In the genomic region with DNA sequence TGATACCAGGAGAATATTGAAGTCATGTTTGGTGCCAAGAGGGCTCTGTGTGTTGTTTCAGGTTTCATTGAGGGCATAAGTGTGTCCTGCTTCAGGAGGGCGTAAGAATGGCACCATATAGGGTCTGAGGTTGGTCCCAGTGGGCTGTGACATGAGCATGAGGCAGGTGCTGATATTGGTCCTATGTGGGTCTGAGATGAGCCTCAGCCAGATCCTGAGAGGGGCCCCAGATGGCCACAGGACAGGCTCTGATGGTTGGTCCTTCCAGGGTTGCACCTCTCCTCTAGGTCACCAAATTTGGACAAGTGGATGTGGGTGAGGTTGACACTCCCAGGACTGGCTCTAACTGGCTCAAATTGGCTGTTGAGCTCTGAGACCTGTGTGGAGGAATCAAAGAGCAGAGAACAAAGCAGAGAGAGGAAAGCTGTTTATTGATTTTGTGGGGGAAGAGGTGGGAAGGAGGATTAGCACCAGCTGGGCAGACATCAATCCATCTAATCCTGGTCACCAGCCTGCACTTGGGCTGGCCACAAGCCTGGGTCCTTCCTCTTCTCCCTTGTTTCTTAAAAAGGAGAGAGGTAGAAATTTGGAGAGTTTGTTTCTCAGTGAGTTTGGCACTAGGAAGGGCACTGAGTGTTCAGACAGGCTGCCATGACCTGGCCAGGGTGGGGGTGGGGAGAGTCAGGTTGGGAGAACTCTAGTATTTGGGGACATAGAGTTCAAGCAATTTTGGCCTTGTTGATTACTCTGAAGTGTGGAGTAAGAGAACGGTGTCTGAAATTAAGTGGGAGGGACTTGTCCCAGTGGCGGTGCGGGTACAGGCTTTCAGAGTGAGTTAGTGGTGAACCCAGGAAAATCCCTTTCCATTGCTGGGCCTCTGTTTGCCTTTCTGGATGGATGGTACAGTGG, we compare ENCODE assay signal across 25 cellular contexts. TPM values are rescaled to one million over a fixed set of nuclear protein-coding genes. Genes with fewer than 3 reads are reported as not detected.
"Had no signal": no experiment of that assay in that cellular context is flagged by ENCODE, and none has a peak within 500 bp of the region (broad histone marks: within the 10 kb centered on the region; RNA-seq: fewer than 3 reads in every experiment).

No MANE protein-coding gene starts in this region.

- H3K79me2 ChIP-seq: hepatocyte had no signal

- H3K27me3 ChIP-seq: right atrium auricular region had no signal

- H3K27ac Mint-ChIP-seq: endodermal cell, type B pancreatic cell had no signal

- H3K9me3 ChIP-seq: right atrium auricular region, sigmoid colon had no signal

- H3K4me3 ChIP-seq: coronary artery, hepatocyte, right atrium auricular region, sigmoid colon, skin epidermis had no signal

- H3K36me3 Mint-ChIP-seq: type B pancreatic cell had no signal

- H3K4me2 ChIP-seq: hepatocyte had no signal

- DNase-seq: effector CD4-positive, alpha-beta T cell; foreskin melanocyte; head of caudate nucleus; left colon; naive thymus-derived CD8-positive, alpha-beta T cell; posterior cingulate gyrus; sigmoid colon; stimulated activated CD4-positive, alpha-beta T cell treated with anti-CD3 and anti-CD28 coated beads, Interleukin-2, amount 100 ng/mL, for 24 hours; stimulated activated CD4-positive, alpha-beta T cell treated with anti-CD3 and anti-CD28 coated beads, Interleukin-4, amount 100 ng/mL, for 4 hours; stimulated activated naive CD4-positive, alpha-beta T cell treated with Interleukin-2 at 50 U/mL for 16 hours had no signal

- H3K4me1 ChIP-seq: right atrium auricular region, sigmoid colon had no signal

- H3K27ac ChIP-seq: coronary artery, hepatocyte, right atrium auricular region, sigmoid colon, skin epidermis had no signal

- ATAC-seq: naive thymus-derived CD8-positive, alpha-beta T cell had no signal

- H3K36me3 ChIP-seq: right atrium auricular region, sigmoid colon had no signal

- H2AFZ ChIP-seq: hepatocyte had no signal

- FAIRE-seq: endothelial cell of umbilical vein, urothelium cell line had no signal

- H3K4me3 Mint-ChIP-seq: endodermal cell; naive thymus-derived CD8-positive, alpha-beta T cell; type B pancreatic cell had no signal

RNA-seq across cellular contexts. Expression of a gene that starts 38.7 kb away (rescaled TPM):
- total RNA-seq: dermis microvascular lymphatic vessel endothelial cell; endothelial cell of umbilical vein; lung microvascular endothelial cell; mononuclear cell; naive thymus-derived CD8-positive, alpha-beta T cell; osteocyte; pulmonary artery endothelial cell; right atrium auricular region; sigmoid colon had no signal
- polyA plus RNA-seq: endothelial cell of umbilical vein; naive thymus-derived CD8-positive, alpha-beta T cell; neural cell had no signal

RNA-seq across cellular contexts. Expression of a gene that starts 58.5 kb away (rescaled TPM):
- total RNA-seq: dermis microvascular lymphatic vessel endothelial cell; endodermal cell; endothelial cell of umbilical vein; hepatocyte; kidney epithelial cell; left colon; lung microvascular endothelial cell; mononuclear cell; naive thymus-derived CD8-positive, alpha-beta T cell; osteocyte; pulmonary artery endothelial cell; right atrium auricular region; sigmoid colon had no signal
- polyA plus RNA-seq: endothelial cell of umbilical vein; hepatocyte; naive thymus-derived CD8-positive, alpha-beta T cell; neural cell; sigmoid colon had no signal
